8 cellular contexts compared by ENCODE assay signal in genomic region chr9:127878001-127878651, GRCh38. TPM values are rescaled to one million over a fixed set of nuclear protein-coding genes. Genes with fewer than 3 reads are reported as not detected.
A peak's percentile ranks its signal among the peaks of the same experiment; 100 is the strongest.
DNase-seq lines count a peak whose midpoint lies in the region; ATAC-seq and TF ChIP-seq lines count a peak whose summit lies in the region.

No MANE protein-coding gene starts in this region.

- peak overlapping the region; percentile 83 for H4K8ac ChIP-seq in mesenchymal stem cell (ENCODE audit: low read length)

- intact Hi-C loops in activated CD4-positive, alpha-beta T cell treated with anti-CD3 and anti-CD28 coated beads, Interleukin-2, amount 10 ng/mL, durations not matched to agents 24 days and 14 days (cut with micrococcal nuclease): no loop called here

- no peaks in the 10 kb centered on the region for H3K9me3 Mint-ChIP-seq in activated CD4-positive, alpha-beta T cell treated with anti-CD3 and anti-CD28 coated beads, Interleukin-2, amount 10 ng/mL, durations not matched to agents 24 days and 14 days
- H3K9me3 Mint-ChIP-seq in type B pancreatic cell: no peaks in the 10 kb centered on the region

- peak overlapping the region; percentile 57 for H4K91ac ChIP-seq in mesenchymal stem cell (ENCODE audit: low read length)

- H3K9ac ChIP-seq in mesenchymal stem cell (ENCODE audit: low read length): peak overlapping the region; percentile 89

- peak overlapping the region; percentile 86 for H2BK120ac ChIP-seq in mesenchymal stem cell (ENCODE audit: low read depth, low read length)

- peak overlapping the region; percentile 68 for H3K27ac ChIP-seq in caudate nucleus (ENCODE audit: low read depth, low read length)
- H3K27ac ChIP-seq in mesenchymal stem cell (ENCODE audit: low read length, poor library complexity, severe bottlenecking): no peak overlapping the region

- WGBS in mesenchymal stem cell: 49% methylated on average over 16 of the region's 18 CpGs

- H3K23ac ChIP-seq in mesenchymal stem cell (ENCODE audit: low read length in 2 of 2): peak overlapping the region in 1 of 2 experiments; percentile 43

- H3K4me3 Mint-ChIP-seq in activated CD4-positive, alpha-beta T cell treated with anti-CD3 and anti-CD28 coated beads, Interleukin-2, amount 10 ng/mL, durations not matched to agents 24 days and 14 days: peak overlapping the region; percentile 49
- peak overlapping the region; percentile 85 for H3K4me3 Mint-ChIP-seq in type B pancreatic cell

- H3K4me2 ChIP-seq in mesenchymal stem cell (ENCODE audit: low read length, poor library complexity, severe bottlenecking): peak overlapping the region; percentile 93

- peak overlapping the region; percentile 57 to 90 for H3K4me3 ChIP-seq in mesenchymal stem cell (ENCODE audit: insufficient read depth in 1 of 2, low read depth in 1 of 2, low read length in 2 of 2)

- H3K18ac ChIP-seq in mesenchymal stem cell (ENCODE audit: low read depth in 1 of 2, low read length in 2 of 2): peak overlapping the region in 1 of 2 experiments; percentile 86

- no peak for TF ChIP-seq CTCF in type B pancreatic cell (conservative IDR thresholded peaks at IDR 0.05)

- DNase-seq in activated CD4-positive, alpha-beta T cell treated with anti-CD3 and anti-CD28 coated beads, Interleukin-2, amount 10 ng/mL, durations not matched to agents 24 days and 14 days: no peak
- no peak for DNase-seq in activated CD4-positive, alpha-beta T cell treated with anti-CD3 and anti-CD28 coated beads, Interleukin-2, amount 50 U/mL, for 48 hours
- DNase-seq in caudate nucleus (lab: John Stamatoyannopoulos, UW): peak in 20 of 61 donors; percentile 16 to 75 (median 30)
- DNase-seq in mesenchymal stem cell: no peak
- DNase-seq in type B pancreatic cell (ENCODE audit: extremely low spot score, unreplicated experiment): no peak
- DNase-seq in Kasumi-1 (lab: John Stamatoyannopoulos, UW): no peak

- H3K4me1 Mint-ChIP-seq in activated CD4-positive, alpha-beta T cell treated with anti-CD3 and anti-CD28 coated beads, Interleukin-2, amount 10 ng/mL, durations not matched to agents 24 days and 14 days: peaks cover 5% of the 10 kb centered on the region
- peaks cover 15% of the 10 kb centered on the region for H3K4me1 Mint-ChIP-seq in type B pancreatic cell (ENCODE audit: unreplicated experiment)

- ATAC-seq in GM19351 (IDR thresholded peaks at IDR 0.05; ENCODE audit: unreplicated experiment) (no peak), HG03460 (IDR thresholded peaks at IDR 0.05; ENCODE audit: unreplicated experiment) (no peak)

- H2BK5ac ChIP-seq in mesenchymal stem cell (ENCODE audit: low read depth, low read length, poor library complexity, severe bottlenecking): no peak overlapping the region

- peaks cover 15 to 21% of the 10 kb centered on the region in 2 experiments for H3K36me3 ChIP-seq in mesenchymal stem cell (ENCODE audit: control insufficient read depth in 1 of 2, insufficient read depth in 2 of 2, low read depth in 1 of 2, low read length in 2 of 2)

- H3K4ac ChIP-seq in mesenchymal stem cell (ENCODE audit: low read depth in 1 of 2, low read length in 2 of 2): peak overlapping the region; percentile 88 to 92

- H2AFZ ChIP-seq in mesenchymal stem cell (ENCODE audit: low read depth, low read length): peak overlapping the region; percentile 87

- peaks cover 15% of the 10 kb centered on the region for H3K36me3 Mint-ChIP-seq in activated CD4-positive, alpha-beta T cell treated with anti-CD3 and anti-CD28 coated beads, Interleukin-2, amount 10 ng/mL, durations not matched to agents 24 days and 14 days (ENCODE audit: low read depth)
- H3K36me3 Mint-ChIP-seq in type B pancreatic cell: no peaks in the 10 kb centered on the region

- H3K4me1 ChIP-seq in mesenchymal stem cell (ENCODE audit: control insufficient read depth, insufficient read depth, low read depth, low read length): peaks cover 46% of the 10 kb centered on the region

- peak overlapping the region; percentile 88 for H2BK15ac ChIP-seq in mesenchymal stem cell (ENCODE audit: low read depth, poor library complexity, severe bottlenecking)

- no peaks in the 10 kb centered on the region for H3K27me3 Mint-ChIP-seq in activated CD4-positive, alpha-beta T cell treated with anti-CD3 and anti-CD28 coated beads, Interleukin-2, amount 10 ng/mL, durations not matched to agents 24 days and 14 days
- H3K27me3 Mint-ChIP-seq in type B pancreatic cell: no peaks in the 10 kb centered on the region

- H3K14ac ChIP-seq in mesenchymal stem cell (ENCODE audit: low read length in 2 of 2): peak overlapping the region in 1 of 2 experiments; percentile 56

- no peaks in the 10 kb centered on the region for H3K9me3 ChIP-seq in mesenchymal stem cell (ENCODE audit: control insufficient read depth, low read length)

- no peaks in the 10 kb centered on the region for H3K27me3 ChIP-seq in mesenchymal stem cell (ENCODE audit: control insufficient read depth in 1 of 2, insufficient read depth in 1 of 2, low read length in 2 of 2)

- H3K79me1 ChIP-seq in mesenchymal stem cell (replicated peaks; ENCODE audit: low read length, poor library complexity, severe bottlenecking): peaks cover 19% of the 10 kb centered on the region

- H2AK5ac ChIP-seq in mesenchymal stem cell (ENCODE audit: low read length, severe bottlenecking): no peak overlapping the region

- H2BK12ac ChIP-seq in mesenchymal stem cell (ENCODE audit: low read length in 2 of 2): peak overlapping the region; percentile 79 to 85

- no peak overlapping the region for H3K27ac Mint-ChIP-seq in activated CD4-positive, alpha-beta T cell treated with anti-CD3 and anti-CD28 coated beads, Interleukin-2, amount 10 ng/mL, durations not matched to agents 24 days and 14 days
- H3K27ac Mint-ChIP-seq in type B pancreatic cell: peak overlapping the region; percentile 19

RNA-seq across cellular contexts. Expression of gene AK1, which starts 0.7 kb away (rescaled TPM):
- 18.0 and 19.9 TPM in 2 replicates for total RNA-seq in activated CD4-positive, alpha-beta T cell treated with anti-CD3 and anti-CD28 coated beads, Interleukin-2, amount 10 ng/mL, durations not matched to agents 24 days and 14 days
- 127 TPM for polyA plus RNA-seq in mesenchymal stem cell (2013, experiment 1 of 2)
- polyA plus RNA-seq in mesenchymal stem cell (2013, experiment 2 of 2): 132 TPM
- total RNA-seq in type B pancreatic cell (ENCODE audit: low replicate concordance): 35.2 and 59.8 TPM in 2 replicates

RNA-seq across cellular contexts. Expression of gene ST6GALNAC6, which starts 21.3 kb away (rescaled TPM):
- total RNA-seq in activated CD4-positive, alpha-beta T cell treated with anti-CD3 and anti-CD28 coated beads, Interleukin-2, amount 10 ng/mL, durations not matched to agents 24 days and 14 days: 53.3 and 61.2 TPM in 2 replicates
- polyA plus RNA-seq in mesenchymal stem cell (2013, experiment 1 of 2): 45.2 TPM
- polyA plus RNA-seq in mesenchymal stem cell (2013, experiment 2 of 2): 45.9 TPM
- total RNA-seq in type B pancreatic cell (ENCODE audit: low replicate concordance): 19.8 and 32.6 TPM in 2 replicates

RNA-seq across cellular contexts. Expression of gene ENG, which starts 23.7 kb away (rescaled TPM):
- 29.9 and 32.4 TPM in 2 replicates for total RNA-seq in activated CD4-positive, alpha-beta T cell treated with anti-CD3 and anti-CD28 coated beads, Interleukin-2, amount 10 ng/mL, durations not matched to agents 24 days and 14 days
- 287 TPM for polyA plus RNA-seq in mesenchymal stem cell (2013, experiment 1 of 2)
- 284 TPM for polyA plus RNA-seq in mesenchymal stem cell (2013, experiment 2 of 2)
- 0.86 and 1.6 TPM in 2 replicates for total RNA-seq in type B pancreatic cell (ENCODE audit: low replicate concordance)

RNA-seq across cellular contexts. Expression of gene ST6GALNAC4, which starts 38.7 kb away (rescaled TPM):
- total RNA-seq in activated CD4-positive, alpha-beta T cell treated with anti-CD3 and anti-CD28 coated beads, Interleukin-2, amount 10 ng/mL, durations not matched to agents 24 days and 14 days: 28.0 and 28.3 TPM in 2 replicates
- polyA plus RNA-seq in mesenchymal stem cell (2013, experiment 1 of 2): 32.1 TPM
- polyA plus RNA-seq in mesenchymal stem cell (2013, experiment 2 of 2): 29.4 TPM
- 11.9 and 17.5 TPM in 2 replicates for total RNA-seq in type B pancreatic cell (ENCODE audit: low replicate concordance)

RNA-seq across cellular contexts. Expression of gene PIP5KL1, which starts 52.5 kb away (rescaled TPM):
- total RNA-seq in activated CD4-positive, alpha-beta T cell treated with anti-CD3 and anti-CD28 coated beads, Interleukin-2, amount 10 ng/mL, durations not matched to agents 24 days and 14 days: 0.89 and 0.90 TPM in 2 replicates
- 2.0 TPM for polyA plus RNA-seq in mesenchymal stem cell (2013, experiment 1 of 2)
- 1.8 TPM for polyA plus RNA-seq in mesenchymal stem cell (2013, experiment 2 of 2)
- 5.8 and 9.4 TPM in 2 replicates for total RNA-seq in type B pancreatic cell (ENCODE audit: low replicate concordance)

Comparison
In these comparisons a context has a peak if more than half of its experiments do, and no peak if none do; other contexts are left out.
1. RNA of gene ENG, which starts 23.7 kb away (total RNA-seq): 29.9 to 32.4 TPM in activated CD4-positive, alpha-beta T cell treated with anti-CD3 and anti-CD28 coated beads, Interleukin-2, amount 10 ng/mL, durations not matched to agents 24 days and 14 days; 0.86 to 1.6 TPM in type B pancreatic cell; every median in the first group is over 10 times any median in the second.